1 cellular context compared by ENCODE assay signal in the genomic region with DNA sequence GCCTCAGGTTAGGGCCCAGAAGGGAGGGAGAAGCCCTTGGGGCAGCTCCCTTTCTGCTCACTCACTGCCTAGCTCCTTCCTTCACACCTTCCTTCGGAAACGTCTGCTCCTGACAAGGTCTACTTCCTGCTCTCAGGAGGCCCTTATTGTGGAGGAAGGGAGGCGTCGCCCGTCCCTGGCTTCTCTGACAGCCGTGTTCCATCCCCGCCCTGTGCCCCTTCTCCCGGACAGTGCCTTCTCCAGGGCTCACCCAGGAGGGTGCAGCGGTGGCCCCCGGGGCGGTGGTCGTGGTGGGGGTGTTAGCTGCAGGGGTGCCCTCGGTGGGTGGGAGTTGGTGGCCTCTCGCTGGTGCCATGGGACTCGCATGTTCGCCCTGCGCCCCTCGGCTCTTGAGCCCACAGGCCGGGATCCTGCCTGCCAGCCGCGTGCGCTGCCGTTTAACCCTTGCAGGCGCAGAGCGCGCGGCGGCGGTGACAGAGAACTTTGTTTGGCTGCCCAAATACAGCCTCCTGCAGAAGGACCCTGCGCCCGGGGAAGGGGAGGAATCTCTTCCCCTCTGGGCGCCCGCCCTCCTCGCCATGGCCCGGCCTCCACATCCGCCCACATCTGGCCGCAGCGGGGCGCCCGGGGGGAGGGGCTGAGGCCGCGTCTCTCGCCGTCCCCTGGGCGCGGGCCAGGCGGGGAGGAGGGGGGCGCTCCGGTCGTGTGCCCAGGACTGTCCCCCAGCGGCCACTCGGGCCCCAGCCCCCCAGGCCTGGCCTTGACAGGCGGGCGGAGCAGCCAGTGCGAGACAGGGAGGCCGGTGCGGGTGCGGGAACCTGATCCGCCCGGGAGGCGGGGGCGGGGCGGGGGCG.
TF ChIP-seq lines count a peak whose summit lies in the region.

No MANE protein-coding gene starts in this region.

TF ChIP-seq in HEK293, 187 proteins besides CTCF, POLR2A, EP300 and RAD21 (continued from another document and continues in another):
- TF ChIP-seq, protein P1, sequence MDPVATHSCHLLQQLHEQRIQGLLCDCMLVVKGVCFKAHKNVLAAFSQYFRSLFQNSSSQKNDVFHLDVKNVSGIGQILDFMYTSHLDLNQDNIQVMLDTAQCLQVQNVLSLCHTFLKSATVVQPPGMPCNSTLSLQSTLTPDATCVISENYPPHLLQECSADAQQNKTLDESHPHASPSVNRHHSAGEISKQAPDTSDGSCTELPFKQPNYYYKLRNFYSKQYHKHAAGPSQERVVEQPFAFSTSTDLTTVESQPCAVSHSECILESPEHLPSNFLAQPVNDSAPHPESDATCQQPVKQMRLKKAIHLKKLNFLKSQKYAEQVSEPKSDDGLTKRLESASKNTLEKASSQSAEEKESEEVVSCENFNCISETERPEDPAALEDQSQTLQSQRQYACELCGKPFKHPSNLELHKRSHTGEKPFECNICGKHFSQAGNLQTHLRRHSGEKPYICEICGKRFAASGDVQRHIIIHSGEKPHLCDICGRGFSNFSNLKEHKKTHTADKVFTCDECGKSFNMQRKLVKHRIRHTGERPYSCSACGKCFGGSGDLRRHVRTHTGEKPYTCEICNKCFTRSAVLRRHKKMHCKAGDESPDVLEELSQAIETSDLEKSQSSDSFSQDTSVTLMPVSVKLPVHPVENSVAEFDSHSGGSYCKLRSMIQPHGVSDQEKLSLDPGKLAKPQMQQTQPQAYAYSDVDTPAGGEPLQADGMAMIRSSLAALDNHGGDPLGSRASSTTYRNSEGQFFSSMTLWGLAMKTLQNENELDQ (tag by site-specific recombination; IDR thresholded peaks at IDR 0.05; ENCODE audit: low read depth): no peak
- TF ChIP-seq ZNF155 (tag by site-specific recombination; IDR thresholded peaks at IDR 0.05): no peak
- TF ChIP-seq FEZF1 (tag by site-specific recombination; IDR thresholded peaks at IDR 0.05): no peak
- TF ChIP-seq ZNF202 (tag by site-specific recombination; IDR thresholded peaks at IDR 0.05; ENCODE audit: borderline replicate concordance): no peak
- TF ChIP-seq GFI1B (tag by site-specific recombination; IDR thresholded peaks at IDR 0.05): no peak
- TF ChIP-seq, protein P2, sequence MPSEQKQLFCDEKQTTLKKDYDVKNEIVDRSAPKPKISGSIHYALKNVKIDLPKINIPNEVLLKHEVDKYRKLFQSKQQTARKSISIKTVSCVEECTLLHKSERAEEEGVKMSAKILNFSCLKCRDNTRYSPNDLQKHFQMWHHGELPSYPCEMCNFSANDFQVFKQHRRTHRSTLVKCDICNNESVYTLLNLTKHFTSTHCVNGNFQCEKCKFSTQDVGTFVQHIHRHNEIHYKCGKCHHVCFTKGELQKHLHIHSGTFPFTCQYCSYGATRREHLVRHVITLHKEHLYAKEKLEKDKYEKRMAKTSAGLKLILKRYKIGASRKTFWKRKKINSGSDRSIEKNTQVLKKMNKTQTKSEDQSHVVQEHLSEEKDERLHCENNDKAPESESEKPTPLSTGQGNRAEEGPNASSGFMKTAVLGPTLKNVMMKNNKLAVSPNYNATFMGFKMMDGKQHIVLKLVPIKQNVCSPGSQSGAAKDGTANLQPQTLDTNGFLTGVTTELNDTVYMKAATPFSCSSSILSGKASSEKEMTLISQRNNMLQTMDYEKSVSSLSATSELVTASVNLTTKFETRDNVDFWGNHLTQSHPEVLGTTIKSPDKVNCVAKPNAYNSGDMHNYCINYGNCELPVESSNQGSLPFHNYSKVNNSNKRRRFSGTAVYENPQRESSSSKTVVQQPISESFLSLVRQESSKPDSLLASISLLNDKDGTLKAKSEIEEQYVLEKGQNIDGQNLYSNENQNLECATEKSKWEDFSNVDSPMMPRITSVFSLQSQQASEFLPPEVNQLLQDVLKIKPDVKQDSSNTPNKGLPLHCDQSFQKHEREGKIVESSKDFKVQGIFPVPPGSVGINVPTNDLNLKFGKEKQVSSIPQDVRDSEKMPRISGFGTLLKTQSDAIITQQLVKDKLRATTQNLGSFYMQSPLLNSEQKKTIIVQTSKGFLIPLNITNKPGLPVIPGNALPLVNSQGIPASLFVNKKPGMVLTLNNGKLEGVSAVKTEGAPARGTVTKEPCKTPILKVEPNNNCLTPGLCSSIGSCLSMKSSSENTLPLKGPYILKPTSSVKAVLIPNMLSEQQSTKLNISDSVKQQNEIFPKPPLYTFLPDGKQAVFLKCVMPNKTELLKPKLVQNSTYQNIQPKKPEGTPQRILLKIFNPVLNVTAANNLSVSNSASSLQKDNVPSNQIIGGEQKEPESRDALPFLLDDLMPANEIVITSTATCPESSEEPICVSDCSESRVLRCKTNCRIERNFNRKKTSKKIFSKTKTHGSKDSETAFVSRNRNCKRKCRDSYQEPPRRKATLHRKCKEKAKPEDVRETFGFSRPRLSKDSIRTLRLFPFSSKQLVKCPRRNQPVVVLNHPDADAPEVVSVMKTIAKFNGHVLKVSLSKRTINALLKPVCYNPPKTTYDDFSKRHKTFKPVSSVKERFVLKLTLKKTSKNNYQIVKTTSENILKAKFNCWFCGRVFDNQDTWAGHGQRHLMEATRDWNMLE (tag by site-specific recombination; conservative IDR thresholded peaks at IDR 0.05; ENCODE audit: low read depth): no peak
- TF ChIP-seq ZBTB20 (tag by site-specific recombination; IDR thresholded peaks at IDR 0.05): peak; percentile 84
- TF ChIP-seq ZNF707 (tag by site-specific recombination; IDR thresholded peaks at IDR 0.05): no peak
- TF ChIP-seq ZNF791 (tag by site-specific recombination; IDR thresholded peaks at IDR 0.05): no peak
- TF ChIP-seq KLF1 (tag by site-specific recombination; IDR thresholded peaks at IDR 0.05): peak; percentile 64
- peak; percentile 71 for TF ChIP-seq ZNF423 (tag by site-specific recombination; IDR thresholded peaks at IDR 0.05)
- TF ChIP-seq ZNF19 (tag by site-specific recombination; IDR thresholded peaks at IDR 0.05; ENCODE audit: low read depth): no peak
- no peak for TF ChIP-seq TRIM28 (IDR thresholded peaks at IDR 0.05; ENCODE audit: borderline replicate concordance, low read length)
- TF ChIP-seq, protein P3, sequence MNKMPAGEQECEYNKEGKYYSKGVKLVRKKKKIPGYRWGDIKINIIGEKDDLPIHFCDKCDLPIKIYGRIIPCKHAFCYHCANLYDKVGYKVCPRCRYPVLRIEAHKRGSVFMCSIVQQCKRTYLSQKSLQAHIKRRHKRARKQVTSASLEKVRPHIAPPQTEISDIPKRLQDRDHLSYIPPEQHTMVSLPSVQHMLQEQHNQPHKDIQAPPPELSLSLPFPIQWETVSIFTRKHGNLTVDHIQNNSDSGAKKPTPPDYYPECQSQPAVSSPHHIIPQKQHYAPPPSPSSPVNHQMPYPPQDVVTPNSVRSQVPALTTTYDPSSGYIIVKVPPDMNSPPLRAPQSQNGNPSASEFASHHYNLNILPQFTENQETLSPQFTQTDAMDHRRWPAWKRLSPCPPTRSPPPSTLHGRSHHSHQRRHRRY (tag by site-specific recombination; IDR thresholded peaks at IDR 0.05): no peak
- no peak for TF ChIP-seq ZNF610 (tag by site-specific recombination; IDR thresholded peaks at IDR 0.05; ENCODE audit: borderline replicate concordance)
- TF ChIP-seq SP2 (tag by site-specific recombination; IDR thresholded peaks at IDR 0.05): peak; percentile 60
- TF ChIP-seq GLI2 (tag by site-specific recombination; IDR thresholded peaks at IDR 0.05; ENCODE audit: borderline replicate concordance, low read depth): no peak
- TF ChIP-seq ZNF174 (tag by site-specific recombination; IDR thresholded peaks at IDR 0.05): no peak
- TF ChIP-seq ZNF473 (tag by site-specific recombination; IDR thresholded peaks at IDR 0.05): no peak
- peak; percentile 38; the same call in 1 of the 2 replicates for TF ChIP-seq ZNF843 (tag by site-specific recombination; IDR thresholded peaks at IDR 0.05)
- no peak for TF ChIP-seq ZNF10 (tag by site-specific recombination; IDR thresholded peaks at IDR 0.05)
- no peak for TF ChIP-seq ZNF48 (tag by site-specific recombination; IDR thresholded peaks at IDR 0.05)
- no peak for TF ChIP-seq ZNF121 (tag by site-specific recombination; IDR thresholded peaks at IDR 0.05)
- TF ChIP-seq, protein P4, sequence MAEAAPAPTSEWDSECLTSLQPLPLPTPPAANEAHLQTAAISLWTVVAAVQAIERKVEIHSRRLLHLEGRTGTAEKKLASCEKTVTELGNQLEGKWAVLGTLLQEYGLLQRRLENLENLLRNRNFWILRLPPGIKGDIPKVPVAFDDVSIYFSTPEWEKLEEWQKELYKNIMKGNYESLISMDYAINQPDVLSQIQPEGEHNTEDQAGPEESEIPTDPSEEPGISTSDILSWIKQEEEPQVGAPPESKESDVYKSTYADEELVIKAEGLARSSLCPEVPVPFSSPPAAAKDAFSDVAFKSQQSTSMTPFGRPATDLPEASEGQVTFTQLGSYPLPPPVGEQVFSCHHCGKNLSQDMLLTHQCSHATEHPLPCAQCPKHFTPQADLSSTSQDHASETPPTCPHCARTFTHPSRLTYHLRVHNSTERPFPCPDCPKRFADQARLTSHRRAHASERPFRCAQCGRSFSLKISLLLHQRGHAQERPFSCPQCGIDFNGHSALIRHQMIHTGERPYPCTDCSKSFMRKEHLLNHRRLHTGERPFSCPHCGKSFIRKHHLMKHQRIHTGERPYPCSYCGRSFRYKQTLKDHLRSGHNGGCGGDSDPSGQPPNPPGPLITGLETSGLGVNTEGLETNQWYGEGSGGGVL (tag by site-specific recombination; IDR thresholded peaks at IDR 0.05): peak; percentile 74
- peak; percentile 63; the same call in 1 of the 2 replicates for TF ChIP-seq EGR2 (tag by site-specific recombination; IDR thresholded peaks at IDR 0.05; ENCODE audit: low read depth)
- TF ChIP-seq ZNF837 (tag by site-specific recombination; IDR thresholded peaks at IDR 0.05): no peak
- no peak for TF ChIP-seq ZNF23 (tag by site-specific recombination; IDR thresholded peaks at IDR 0.05; ENCODE audit: borderline replicate concordance)
- peak; percentile 91 for TF ChIP-seq ZFHX2 (tag by site-specific recombination; conservative IDR thresholded peaks at IDR 0.05)
- peak; percentile 90 for TF ChIP-seq ZNF600 (tag by site-specific recombination; IDR thresholded peaks at IDR 0.05)
- TF ChIP-seq ZFP41 (tag by site-specific recombination; IDR thresholded peaks at IDR 0.05; ENCODE audit: borderline replicate concordance): no peak
- TF ChIP-seq, protein P5, sequence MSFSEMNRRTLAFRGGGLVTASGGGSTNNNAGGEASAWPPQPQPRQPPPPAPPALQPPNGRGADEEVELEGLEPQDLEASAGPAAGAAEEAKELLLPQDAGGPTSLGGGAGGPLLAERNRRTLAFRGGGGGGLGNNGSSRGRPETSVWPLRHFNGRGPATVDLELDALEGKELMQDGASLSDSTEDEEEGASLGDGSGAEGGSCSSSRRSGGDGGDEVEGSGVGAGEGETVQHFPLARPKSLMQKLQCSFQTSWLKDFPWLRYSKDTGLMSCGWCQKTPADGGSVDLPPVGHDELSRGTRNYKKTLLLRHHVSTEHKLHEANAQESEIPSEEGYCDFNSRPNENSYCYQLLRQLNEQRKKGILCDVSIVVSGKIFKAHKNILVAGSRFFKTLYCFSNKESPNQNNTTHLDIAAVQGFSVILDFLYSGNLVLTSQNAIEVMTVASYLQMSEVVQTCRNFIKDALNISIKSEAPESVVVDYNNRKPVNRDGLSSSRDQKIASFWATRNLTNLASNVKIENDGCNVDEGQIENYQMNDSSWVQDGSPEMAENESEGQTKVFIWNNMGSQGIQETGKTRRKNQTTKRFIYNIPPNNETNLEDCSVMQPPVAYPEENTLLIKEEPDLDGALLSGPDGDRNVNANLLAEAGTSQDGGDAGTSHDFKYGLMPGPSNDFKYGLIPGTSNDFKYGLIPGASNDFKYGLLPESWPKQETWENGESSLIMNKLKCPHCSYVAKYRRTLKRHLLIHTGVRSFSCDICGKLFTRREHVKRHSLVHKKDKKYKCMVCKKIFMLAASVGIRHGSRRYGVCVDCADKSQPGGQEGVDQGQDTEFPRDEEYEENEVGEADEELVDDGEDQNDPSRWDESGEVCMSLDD (tag by site-specific recombination; IDR thresholded peaks at IDR 0.05): peak; percentile 76; the same call in 1 of the 2 replicates
- TF ChIP-seq, protein P6, sequence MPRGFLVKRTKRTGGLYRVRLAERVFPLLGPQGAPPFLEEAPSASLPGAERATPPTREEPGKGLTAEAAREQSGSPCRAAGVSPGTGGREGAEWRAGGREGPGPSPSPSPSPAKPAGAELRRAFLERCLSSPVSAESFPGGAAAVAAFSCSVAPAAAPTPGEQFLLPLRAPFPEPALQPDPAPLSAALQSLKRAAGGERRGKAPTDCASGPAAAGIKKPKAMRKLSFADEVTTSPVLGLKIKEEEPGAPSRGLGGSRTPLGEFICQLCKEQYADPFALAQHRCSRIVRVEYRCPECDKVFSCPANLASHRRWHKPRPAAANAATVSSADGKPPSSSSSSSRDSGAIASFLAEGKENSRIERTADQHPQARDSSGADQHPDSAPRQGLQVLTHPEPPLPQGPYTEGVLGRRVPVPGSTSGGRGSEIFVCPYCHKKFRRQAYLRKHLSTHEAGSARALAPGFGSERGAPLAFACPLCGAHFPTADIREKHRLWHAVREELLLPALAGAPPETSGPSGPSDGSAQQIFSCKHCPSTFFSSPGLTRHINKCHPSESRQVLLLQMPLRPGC (tag by site-specific recombination; IDR thresholded peaks at IDR 0.05): no peak
- TF ChIP-seq SCRT2 (tag by site-specific recombination; IDR thresholded peaks at IDR 0.05): 0 out of 2 replicates have a peak, but pooled peaks have one; percentile 30
- no peak for TF ChIP-seq ZNF558 (tag by site-specific recombination; IDR thresholded peaks at IDR 0.05)
- no peak for TF ChIP-seq ZNF654 (tag by site-specific recombination; IDR thresholded peaks at IDR 0.05; ENCODE audit: low read depth)
- peak; percentile 86; the same call in 1 of the 2 replicates for TF ChIP-seq ZBTB7A (tag by site-specific recombination; IDR thresholded peaks at IDR 0.05; ENCODE audit: low read depth)
- no peak for TF ChIP-seq ZNF221 (tag by site-specific recombination; IDR thresholded peaks at IDR 0.05; ENCODE audit: borderline replicate concordance)
- peak; percentile 85 for TF ChIP-seq ZIC2 (tag by site-specific recombination; IDR thresholded peaks at IDR 0.05)
- TF ChIP-seq, protein P7, sequence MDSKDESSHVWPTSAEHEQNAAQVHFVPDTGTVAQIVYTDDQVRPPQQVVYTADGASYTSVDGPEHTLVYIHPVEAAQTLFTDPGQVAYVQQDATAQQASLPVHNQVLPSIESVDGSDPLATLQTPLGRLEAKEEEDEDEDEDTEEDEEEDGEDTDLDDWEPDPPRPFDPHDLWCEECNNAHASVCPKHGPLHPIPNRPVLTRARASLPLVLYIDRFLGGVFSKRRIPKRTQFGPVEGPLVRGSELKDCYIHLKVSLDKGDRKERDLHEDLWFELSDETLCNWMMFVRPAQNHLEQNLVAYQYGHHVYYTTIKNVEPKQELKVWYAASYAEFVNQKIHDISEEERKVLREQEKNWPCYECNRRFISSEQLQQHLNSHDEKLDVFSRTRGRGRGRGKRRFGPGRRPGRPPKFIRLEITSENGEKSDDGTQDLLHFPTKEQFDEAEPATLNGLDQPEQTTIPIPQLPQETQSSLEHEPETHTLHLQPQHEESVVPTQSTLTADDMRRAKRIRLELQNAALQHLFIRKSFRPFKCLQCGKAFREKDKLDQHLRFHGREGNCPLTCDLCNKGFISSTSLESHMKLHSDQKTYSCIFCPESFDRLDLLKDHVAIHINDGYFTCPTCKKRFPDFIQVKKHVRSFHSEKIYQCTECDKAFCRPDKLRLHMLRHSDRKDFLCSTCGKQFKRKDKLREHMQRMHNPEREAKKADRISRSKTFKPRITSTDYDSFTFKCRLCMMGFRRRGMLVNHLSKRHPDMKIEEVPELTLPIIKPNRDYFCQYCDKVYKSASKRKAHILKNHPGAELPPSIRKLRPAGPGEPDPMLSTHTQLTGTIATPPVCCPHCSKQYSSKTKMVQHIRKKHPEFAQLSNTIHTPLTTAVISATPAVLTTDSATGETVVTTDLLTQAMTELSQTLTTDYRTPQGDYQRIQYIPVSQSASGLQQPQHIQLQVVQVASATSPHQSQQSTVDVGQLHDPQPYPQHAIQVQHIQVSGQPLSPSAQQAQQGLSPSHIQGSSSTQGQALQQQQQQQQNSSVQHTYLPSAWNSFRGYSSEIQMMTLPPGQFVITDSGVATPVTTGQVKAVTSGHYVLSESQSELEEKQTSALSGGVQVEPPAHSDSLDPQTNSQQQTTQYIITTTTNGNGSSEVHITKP (tag by site-specific recombination; IDR thresholded peaks at IDR 0.05): peak; percentile 28; the same call in 1 of the 2 replicates
- no peak for TF ChIP-seq ZXDB (tag by site-specific recombination; IDR thresholded peaks at IDR 0.05)
